In genomic region chr2:86703704-86704370, GRCh38 we compare ENCODE assay signal across 8 cellular contexts. TPM values are rescaled to one million over a fixed set of nuclear protein-coding genes. Genes with fewer than 3 reads are reported as not detected.
A peak's percentile ranks its signal among the peaks of the same experiment; 100 is the strongest.
DNase-seq lines count a peak whose midpoint lies in the region; ATAC-seq and TF ChIP-seq lines count a peak whose summit lies in the region.
"Had no signal": no experiment of that assay in that cellular context is flagged by ENCODE, and none has a peak within 500 bp of the region (broad histone marks: within the 10 kb centered on the region; RNA-seq: fewer than 3 reads in every experiment).

No MANE protein-coding gene starts in this region.

- H3K36me3 ChIP-seq in HEK293 (ENCODE audit: control insufficient read depth in 2 of 2, insufficient read depth in 1 of 2, low read length in 2 of 2) (no peaks in the 10 kb centered on the region), skeletal muscle satellite cell (ENCODE audit: insufficient read depth, low read length) (no peaks in the 10 kb centered on the region)

- DNase-seq in RKO (ENCODE audit: low spot score) (peak; percentile 65), foreskin fibroblast (peak; percentile 78 to 87)
- DNase-seq in activated CD4-positive, alpha-beta T cell treated with anti-CD3 and anti-CD28 coated beads, Interleukin-2, amount 50 U/mL, for 48 hours, result no peak
- DNase-seq in stimulated activated naive CD8-positive, alpha-beta T cell treated with anti-CD3 and anti-CD28 coated beads, Interleukin-15, Interleukin-2, amounts not matched to agents 100 U/mL and 50 U/mL, for 24 hours, result no peak

- ATAC-seq in GM21717 (IDR thresholded peaks at IDR 0.05; ENCODE audit: unreplicated experiment), result no peak
- ATAC-seq in stimulated activated naive CD8-positive, alpha-beta T cell treated with anti-CD3 and anti-CD28 coated beads, Interleukin-15, Interleukin-2, amounts not matched to agents 100 U/mL and 50 U/mL, for 24 hours, result no peak
- ATAC-seq: activated T-helper 17 cell treated with anti-CD3 and anti-CD28 coated beads, Interleukin-2, amount 50 U/mL, for 72 hours had no signal

- POLR2A ChIA-PET in HEK293 (lab: Yijun Ruan, JAX), result interaction anchor here (1.2 to 1.5 kb wide), 4 partner anchors 82 to 263 kb away, joined by 3 to 6 read pairs (median 4); partner anchors contain the start of gene KDM3A

- peak overlapping the region; percentile 66 for H3K4me2 ChIP-seq in skeletal muscle satellite cell (ENCODE audit: low read length)

- H3K4me3 ChIP-seq in HEK293 (ENCODE audit: low read depth, low read length) (peak overlapping the region; percentile 4), foreskin fibroblast (ENCODE audit: low read depth in 1 of 2, low read length in 2 of 2) (peak overlapping the region; percentile 9 to 32), skeletal muscle satellite cell (ENCODE audit: low read length) (peak overlapping the region; percentile 7)

- H3K4me1 ChIP-seq in HEK293 (ENCODE audit: control insufficient read depth, insufficient read depth, low read length) (peaks cover 13% of the 10 kb centered on the region; the same call in 1 of the 2 replicates), skeletal muscle satellite cell (ENCODE audit: control insufficient read depth, insufficient read depth, low read length) (peaks cover 16% of the 10 kb centered on the region)

- peak overlapping the region; percentile 33 for H3K9ac ChIP-seq in skeletal muscle satellite cell (ENCODE audit: low read depth, low read length)

- H3K9me3 ChIP-seq in HEK293 (ENCODE audit: control insufficient read depth, insufficient read depth, low read depth, low read length) (no peaks in the 10 kb centered on the region), skeletal muscle satellite cell (replicated peaks; ENCODE audit: low read length) (no peaks in the 10 kb centered on the region)

- TF ChIP-seq CTCF in HEK293 (tag by site-specific recombination; IDR thresholded peaks at IDR 0.05) (peak; percentile 34; the same call in 1 of the 2 replicates), foreskin fibroblast (IDR thresholded peaks at IDR 0.05; ENCODE audit: low read depth, low read length) (no peak)

- H3K27me3 ChIP-seq in skeletal muscle satellite cell (ENCODE audit: control insufficient read depth, insufficient read depth, low read length), result no peaks in the 10 kb centered on the region

- peak overlapping the region; percentile 50; the same call in 1 of the 2 replicates for H3K27ac ChIP-seq in HEK293 (ENCODE audit: extremely low read depth, low read depth, low read length)

- CTCF ChIA-PET in HEK293 (lab: Yijun Ruan, JAX), result interaction anchor here (0.6 kb wide), 1 partner anchor 65 kb away, joined by 3 read pairs; no protein-coding TSS in a partner anchor

TF ChIP-seq in HEK293, 187 proteins besides CTCF, POLR2A, EP300 and RAD21:
- TF ChIP-seq IKZF3 (tag by site-specific recombination; IDR thresholded peaks at IDR 0.05) (0 out of 2 replicates have a peak, but pooled peaks have one; percentile 10), ZNF202 (tag by site-specific recombination; IDR thresholded peaks at IDR 0.05; ENCODE audit: borderline replicate concordance) (no peak), ZNF335 (tag by site-specific recombination; conservative IDR thresholded peaks at IDR 0.05) (0 out of 2 replicates have a peak, but pooled peaks have one; percentile 14), ZBTB17 (tag by site-specific recombination; IDR thresholded peaks at IDR 0.05) (peak; percentile 28; the same call in 1 of the 2 replicates), ZNF184 (tag by site-specific recombination; IDR thresholded peaks at IDR 0.05) (peak; percentile 13; the same call in 1 of the 2 replicates), ZXDB (tag by site-specific recombination; IDR thresholded peaks at IDR 0.05) (no peak), ZIC2 (tag by site-specific recombination; IDR thresholded peaks at IDR 0.05) (0 out of 2 replicates have a peak, but pooled peaks have one; percentile 10), ZNF366 (tag by site-specific recombination; conservative IDR thresholded peaks at IDR 0.05) (0 out of 2 replicates have a peak, but pooled peaks have one; percentile 16), SP7 (tag by site-specific recombination; IDR thresholded peaks at IDR 0.05) (peak; percentile 57), SALL2 (tag by site-specific recombination; IDR thresholded peaks at IDR 0.05; ENCODE audit: borderline replicate concordance) (no peak), GLIS1 (tag by site-specific recombination; IDR thresholded peaks at IDR 0.05) (peak; percentile 61), ZBTB21 (tag by site-specific recombination; IDR thresholded peaks at IDR 0.05) (no peak), ZNF792 (tag by site-specific recombination; IDR thresholded peaks at IDR 0.05) (peak; percentile 89), ZNF621 (tag by site-specific recombination; IDR thresholded peaks at IDR 0.05) (no peak), ZNF394 (tag by site-specific recombination; IDR thresholded peaks at IDR 0.05; ENCODE audit: borderline replicate concordance) (0 out of 2 replicates have a peak, but pooled peaks have one; percentile 9)

RNA-seq across cellular contexts. Expression of gene RMND5A, which starts 16.3 kb away (rescaled TPM):
- 8.5 and 11.7 TPM in 2 replicates for total RNA-seq in skeletal muscle satellite cell (2012; rRNA removed)

Comparison
In these comparisons a context has a peak if more than half of its experiments do, and no peak if none do; other contexts are left out.
1. DNase-seq: peak in RKO (single experiment) and foreskin fibroblast (2 of 2); none in activated CD4-positive, alpha-beta T cell treated with anti-CD3 and anti-CD28 coated beads, Interleukin-2, amount 50 U/mL, for 48 hours (0 of 2) and stimulated activated naive CD8-positive, alpha-beta T cell treated with anti-CD3 and anti-CD28 coated beads, Interleukin-15, Interleukin-2, amounts not matched to agents 100 U/mL and 50 U/mL, for 24 hours (single experiment).
2. Peak in every context shown above with its lines, with median percentiles within 50 percentile points of each other: H3K4me3 ChIP-seq.